Comparison of ENCODE assay signal across 12 cellular contexts in genomic region chr20:35111141-35111888, GRCh38. TPM values are rescaled to one million over a fixed set of nuclear protein-coding genes. Genes with fewer than 3 reads are reported as not detected.
DNase-seq lines count a peak whose midpoint lies in the region; ATAC-seq, FAIRE-seq and TF ChIP-seq lines count a peak whose summit lies in the region.
"Had no signal": no experiment of that assay in that cellular context is flagged by ENCODE, and none has a peak within 500 bp of the region (broad histone marks: within the 10 kb centered on the region; RNA-seq: fewer than 3 reads in every experiment).

No MANE protein-coding gene starts in this region.

- no peak for TF ChIP-seq CTCF in MCF 10A (IDR thresholded peaks at IDR 0.05; ENCODE audit: unreplicated experiment)
- TF ChIP-seq CTCF in breast epithelium (IDR thresholded peaks at IDR 0.05), result no peak
- TF ChIP-seq CTCF in RWPE1 (conservative IDR thresholded peaks at IDR 0.05; ENCODE audit: low read depth), result no peak
- TF ChIP-seq CTCF in smooth muscle cell (IDR thresholded peaks at IDR 0.05; ENCODE audit: borderline replicate concordance, insufficient read depth, poor library complexity, severe bottlenecking), result no peak
- TF ChIP-seq CTCF in kidney (IDR thresholded peaks at IDR 0.05; ENCODE audit: borderline replicate concordance, extremely low read depth, insufficient read depth), result no peak

- ATAC-seq in esophagus mucosa, result peak; percentile 50

- no peak overlapping the region for H3K4me2 ChIP-seq in smooth muscle cell

- TF ChIP-seq POLR2A in breast epithelium (IDR thresholded peaks at IDR 0.05), result no peak

- H3K9me3 ChIP-seq in breast epithelium (no peaks in the 10 kb centered on the region), smooth muscle cell (replicated peaks; ENCODE audit: low read depth) (no peaks in the 10 kb centered on the region), kidney (ENCODE audit: control insufficient read depth in 1 of 2, low read length in 2 of 2) (no peaks in the 10 kb centered on the region)

- no peaks in the 10 kb centered on the region for H3K27me3 Mint-ChIP-seq in MCF 10A (ENCODE audit: insufficient read depth, unreplicated experiment)
- H3K27me3 Mint-ChIP-seq: dendritic cell treated with granulocyte-macrophage colony-stimulating factor and Interleukin-4, amounts not matched to agents 40 ng/mL and 50 ng/mL, for 4 days; progenitor cell of endocrine pancreas had no signal

- POLR2A ChIA-PET in MCF 10A (lab: Yijun Ruan, JAX), result interaction anchor here (0.7 kb wide), 1 partner anchor 351 kb away, joined by 3 read pairs; no protein-coding TSS in a partner anchor
- POLR2A ChIA-PET in RWPE1 (lab: Yijun Ruan, JAX; ENCODE audit: low non-redundant PET), result interaction anchor here (0.7 kb wide), 1 partner anchor 168 kb away, joined by 3 read pairs; no protein-coding TSS in a partner anchor

- no peaks in the 10 kb centered on the region for H3F3A ChIP-seq in smooth muscle cell (ENCODE audit: low read depth)

- H3K27ac ChIP-seq in breast epithelium (no peak overlapping the region), RWPE1 (no peak overlapping the region), smooth muscle cell (ENCODE audit: low read depth) (peak overlapping the region; percentile 84), kidney (ENCODE audit: low read depth in 2 of 2, low read length in 2 of 2) (no peak overlapping the region)
- H3K27ac ChIP-seq: C4-2B had no signal

- BruUV-seq in MCF 10A (replicated peaks; lab: Mats Ljungman, UMichigan), result no TSS peak

- peaks cover 18% of the 10 kb centered on the region for H3K4me1 Mint-ChIP-seq in MCF 10A (ENCODE audit: insufficient read depth, unreplicated experiment)

- peak; percentile 25 for DNase-seq in MCF 10A (ENCODE audit: unreplicated experiment)
- no peak for DNase-seq in breast epithelium (ENCODE audit: low spot score in 2 of 2)
- DNase-seq in RWPE1 (ENCODE audit: low spot score), result peak; percentile 73
- DNase-seq in smooth muscle cell (lab: John Stamatoyannopoulos, UW; ENCODE audit: unreplicated experiment), result no peak
- no peak for DNase-seq in DMS 273 treated with DMSO at 0.1 percent for 48 hours (lab: John Stamatoyannopoulos, UW)
- no peak for DNase-seq in kidney
- DNase-seq in NCI-H2107 (lab: John Stamatoyannopoulos, UW), result no peak

- peaks cover 21% of the 10 kb centered on the region for H3K36me3 Mint-ChIP-seq in MCF 10A (ENCODE audit: insufficient read depth, unreplicated experiment)

- no peaks in the 10 kb centered on the region for H4K20me1 ChIP-seq in smooth muscle cell (ENCODE audit: low read depth)

- no peaks in the 10 kb centered on the region for H3K36me3 ChIP-seq in breast epithelium
- H3K36me3 ChIP-seq in smooth muscle cell (ENCODE audit: low read depth), result no peaks in the 10 kb centered on the region
- H3K36me3 ChIP-seq in kidney (ENCODE audit: control insufficient read depth in 1 of 2, insufficient read depth in 2 of 2, low read length in 2 of 2), result peaks cover 5% of the 10 kb centered on the region in 2 donors

- no peak overlapping the region for H3K9ac ChIP-seq in smooth muscle cell (ENCODE audit: low read depth)
- no peak overlapping the region for H3K9ac ChIP-seq in kidney (ENCODE audit: low read length in 2 of 2)

- no peak overlapping the region for H3K4me3 Mint-ChIP-seq in MCF 10A (ENCODE audit: unreplicated experiment)
- H3K4me3 Mint-ChIP-seq: dendritic cell treated with granulocyte-macrophage colony-stimulating factor and Interleukin-4, amounts not matched to agents 40 ng/mL and 50 ng/mL, for 4 days had no signal

- intact Hi-C loops in MCF 10A (cut with micrococcal nuclease), result no loop called here
- intact Hi-C loops in breast epithelium (cut with DNase I; ENCODE audit: low total_unique reads), result no loop called here
- intact Hi-C loops in kidney (cut with DNase I), result no loop called here

- no peaks in the 10 kb centered on the region for H3K9me3 Mint-ChIP-seq in MCF 10A (ENCODE audit: unreplicated experiment)
- H3K9me3 Mint-ChIP-seq: dendritic cell treated with granulocyte-macrophage colony-stimulating factor and Interleukin-4, amounts not matched to agents 40 ng/mL and 50 ng/mL, for 4 days had no signal

- CTCF ChIA-PET in MCF 10A (lab: Yijun Ruan, JAX), result interaction anchor here (1.5 to 1.9 kb wide), 2 partner anchors 13 to 16 kb away, joined by 4 to 7 read pairs; no protein-coding TSS in a partner anchor
- CTCF ChIA-PET in RWPE1 (lab: Yijun Ruan, JAX), result interaction anchor here (0.5 to 1.9 kb wide), 3 partner anchors 15 to 123 kb away, joined by 3 to 6 read pairs (median 5); no protein-coding TSS in a partner anchor

- no peaks in the 10 kb centered on the region for H3K79me2 ChIP-seq in smooth muscle cell (ENCODE audit: low read depth)

- no peak overlapping the region for H3K4me3 ChIP-seq in breast epithelium
- no peak overlapping the region for H3K4me3 ChIP-seq in smooth muscle cell
- H3K4me3 ChIP-seq in kidney (ENCODE audit: low read length in 2 of 2), result no peak overlapping the region

- peak overlapping the region; percentile 55 for H3K27ac Mint-ChIP-seq in MCF 10A (ENCODE audit: low read depth, unreplicated experiment)
- H3K27ac Mint-ChIP-seq: dendritic cell treated with granulocyte-macrophage colony-stimulating factor and Interleukin-4, amounts not matched to agents 40 ng/mL and 50 ng/mL, for 4 days; progenitor cell of endocrine pancreas had no signal

- H3K4me1 ChIP-seq in breast epithelium, result no peaks in the 10 kb centered on the region
- no peaks in the 10 kb centered on the region for H3K4me1 ChIP-seq in smooth muscle cell (ENCODE audit: low read depth)
- H3K4me1 ChIP-seq in kidney (ENCODE audit: control insufficient read depth in 1 of 2, insufficient read depth in 1 of 2, low read depth in 1 of 2, low read length in 2 of 2), result no peaks in the 10 kb centered on the region

- H3K27me3 ChIP-seq in breast epithelium, result no peaks in the 10 kb centered on the region
- H3K27me3 ChIP-seq in smooth muscle cell (ENCODE audit: low read depth), result no peaks in the 10 kb centered on the region

- FAIRE-seq in kidney (lab: Jason Lieb, UNC), result no peak
- FAIRE-seq: GM12892 had no signal

- no peak overlapping the region for H2AFZ ChIP-seq in smooth muscle cell (ENCODE audit: low read depth)

- WGBS in smooth muscle cell (ENCODE audit: low lambda C conversion rate), result 42% methylated on average over 4 of the region's 4 CpGs

RNA-seq across cellular contexts. Expression of gene TRPC4AP, which starts 18.7 kb away (rescaled TPM):
- 51.8 and 56.3 TPM in 2 replicates for total RNA-seq in MCF 10A (2022)
- 10 to 100 TPM; 62.6 to 71.7 (median 69.5) TPM for total RNA-seq in breast epithelium
- 29.8 TPM for total RNA-seq in esophagus mucosa
- total RNA-seq in smooth muscle cell, result 77.3 and 83.5 TPM in 2 replicates
- 87.2 and 95.4 TPM in 2 replicates for polyA plus RNA-seq in smooth muscle cell
- total RNA-seq in kidney, result 51.2 TPM
- 36.5 TPM for polyA plus RNA-seq in kidney (ENCODE audit: insufficient read depth, low read depth, low replicate concordance)

RNA-seq across cellular contexts. Expression of gene EDEM2, which starts 35.8 kb away (rescaled TPM):
- total RNA-seq in MCF 10A (2022) (23.6 and 30.2 TPM in 2 replicates), breast epithelium (10 to 100 TPM; 19.3 to 25.8 (median 22.4) TPM), esophagus mucosa (13.7 TPM), smooth muscle cell (7.8 and 11.6 TPM in 2 replicates), kidney (30.0 TPM)
- polyA plus RNA-seq in smooth muscle cell (19.4 and 22.6 TPM in 2 replicates), kidney (ENCODE audit: insufficient read depth, low read depth, low replicate concordance) (27.1 TPM)

Comparison
In these comparisons a context has a peak if more than half of its experiments do, and no peak if none do; other contexts are left out.
1. DNase-seq: peak in MCF 10A (single experiment) and RWPE1 (single experiment); none in breast epithelium (0 of 2), smooth muscle cell (single experiment), DMS 273 treated with DMSO at 0.1 percent for 48 hours (single experiment), kidney (single experiment) and NCI-H2107 (single experiment).